23 cellular contexts compared by ENCODE assay signal in the genomic region with DNA sequence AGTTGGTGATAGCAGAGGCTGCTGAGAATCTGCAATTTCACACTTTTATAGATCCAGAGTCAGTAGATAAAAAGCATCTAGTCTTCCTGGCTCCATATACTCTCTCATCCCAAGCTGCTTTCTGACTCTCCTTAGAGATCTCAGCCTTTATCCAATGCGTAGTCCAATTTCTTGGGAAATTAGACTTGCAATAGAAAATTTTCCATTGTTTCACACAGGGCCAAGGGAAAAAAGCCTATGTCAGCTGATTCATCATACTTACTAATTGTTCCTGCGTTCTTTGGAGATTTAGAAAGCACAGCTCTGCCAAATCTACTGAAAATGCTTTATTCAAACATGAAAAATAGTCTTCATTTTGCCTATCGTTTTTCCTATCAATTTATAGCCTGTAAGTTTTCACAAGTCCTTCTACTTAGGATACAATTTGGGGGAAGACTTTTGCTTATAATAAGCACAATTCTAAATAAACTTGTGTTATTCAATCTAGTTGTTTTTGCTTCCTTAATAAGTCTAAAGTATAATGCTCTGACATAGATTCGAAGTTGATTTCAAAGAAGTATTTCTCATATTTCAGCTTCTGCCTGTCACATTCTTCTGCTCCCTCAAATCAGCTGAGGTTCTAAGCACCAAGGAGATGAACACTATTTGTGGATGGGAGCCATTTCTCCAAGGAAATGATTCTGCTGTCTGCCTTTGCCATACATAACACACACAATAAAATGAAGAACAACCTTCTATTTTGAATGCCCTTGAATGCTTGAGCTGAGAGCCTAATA.
DNase-seq lines count a peak whose midpoint lies in the region; TF ChIP-seq lines count a peak whose summit lies in the region.
"Had no signal": no experiment of that assay in that cellular context is flagged by ENCODE, and none has a peak within 500 bp of the region (broad histone marks: within the 10 kb centered on the region; RNA-seq: fewer than 3 reads in every experiment).

No MANE protein-coding gene starts in this region.

- no peaks in the 10 kb centered on the region for H3K27me3 Mint-ChIP-seq in activated T-cell treated with anti-CD3 and anti-CD28 coated beads, Interleukin-2, amount 50 U/mL, for 24 hours
- H3K27me3 Mint-ChIP-seq in mesothelial cell of epicardium (ENCODE audit: low read depth), result peaks cover 19% of the 10 kb centered on the region
- H3K27me3 Mint-ChIP-seq: activated CD4-positive, alpha-beta memory T cell treated with anti-CD3 and anti-CD28 coated beads, Interleukin-2, amount 10 ng/mL, durations not matched to agents 7 days and 5 days; effector memory CD8-positive, alpha-beta T cell; stimulated activated naive CD8-positive, alpha-beta T cell treated with anti-CD3 and anti-CD28 coated beads, Interleukin-15, Interleukin-2, amounts not matched to agents 100 ng/mL and 50 ng/mL, for 24 hours had no signal

- peak overlapping the region; percentile 81 for H3K9ac ChIP-seq in adipocyte (ENCODE audit: low read length)
- H3K9ac ChIP-seq: KMS-11 had no signal

- no peaks in the 10 kb centered on the region for H3K9me3 ChIP-seq in adipocyte (ENCODE audit: control insufficient read depth, low read length)
- H3K9me3 ChIP-seq: HAP-1 had no signal

- peaks cover 52% of the 10 kb centered on the region for H3K4me1 ChIP-seq in adipocyte (ENCODE audit: control insufficient read depth, insufficient read depth, low read length)

- TF ChIP-seq CTCF in mesothelial cell of epicardium (IDR thresholded peaks at IDR 0.05; ENCODE audit: unreplicated experiment), result no peak

- in situ Hi-C loops in G401 (cut with HindIII; ENCODE audit: low sequenced_read_pairs), result no loop called here

- peak overlapping the region; percentile 57 for H3K4me3 ChIP-seq in adipocyte (ENCODE audit: low read length)
- H3K4me3 ChIP-seq: HAP-1 had no signal

- no peaks in the 10 kb centered on the region for H3K27me3 ChIP-seq in adipocyte (replicated peaks; ENCODE audit: control insufficient read depth, insufficient read depth, low read length)

- DNase-seq in AG20443 (ENCODE audit: low spot score) (peak; percentile 67), adipocyte (ENCODE audit: low read depth) (peak; percentile 78), fibroblast of peridontal ligament (ENCODE audit: extremely low read depth) (peak; percentile 87), pons (ENCODE audit: low spot score) (peak; percentile 17), DMS114 treated with DMSO at 0.1 percent for 48 hours (lab: John Stamatoyannopoulos, UW; ENCODE audit: unreplicated experiment) (no peak), mesothelial cell of epicardium (ENCODE audit: low spot score in 2 of 2, unreplicated experiment in 2 of 2) (no peak), G401 (ENCODE audit: low spot score) (no peak)
- no peak for DNase-seq in activated T-cell treated with anti-CD3 and anti-CD28 coated beads, Interleukin-2, amount 50 U/mL, for 24 hours
- DNase-seq: activated CD4-positive, alpha-beta memory T cell treated with anti-CD3 and anti-CD28 coated beads, Interleukin-2, amount 10 ng/mL, durations not matched to agents 7 days and 5 days; activated T-cell treated with anti-CD3 and anti-CD28 coated beads, Interleukin-2, amount 50 U/mL, for 48 hours; central memory CD4-positive, alpha-beta T cell; effector memory CD8-positive, alpha-beta T cell; hippocampal formation; NCI-H1105 treated with DMSO at 0.1 percent for 48 hours; NCI-H526 treated with DMSO at 0.1 percent for 48 hours; retina; SHP77 treated with DMSO at 0.1 percent for 48 hours; WERI-Rb-1 had no signal

- peaks cover 10% of the 10 kb centered on the region for H3K36me3 ChIP-seq in adipocyte (ENCODE audit: control insufficient read depth, insufficient read depth, low read length, severe bottlenecking)
- H3K36me3 ChIP-seq: HAP-1, WERI-Rb-1 had no signal

- H3K9me3 Mint-ChIP-seq in activated T-cell treated with anti-CD3 and anti-CD28 coated beads, Interleukin-2, amount 50 U/mL, for 24 hours, result no peaks in the 10 kb centered on the region
- H3K9me3 Mint-ChIP-seq in mesothelial cell of epicardium, result no peaks in the 10 kb centered on the region
- H3K9me3 Mint-ChIP-seq: activated CD4-positive, alpha-beta memory T cell treated with anti-CD3 and anti-CD28 coated beads, Interleukin-2, amount 10 ng/mL, durations not matched to agents 7 days and 5 days; activated naive CD4-positive, alpha-beta T cell treated with anti-CD3 and anti-CD28 coated beads, Interleukin-2, amount 50 U/mL, for 72 hours; effector memory CD8-positive, alpha-beta T cell; stimulated activated naive CD8-positive, alpha-beta T cell treated with anti-CD3 and anti-CD28 coated beads, Interleukin-15, Interleukin-2, amounts not matched to agents 100 ng/mL and 50 ng/mL, for 24 hours; T-helper 1 cell treated with Interleukin-12 subunit alpha and Interleukin-12 subunit beta and Interleukin-4 antibody, amounts not matched to agents 30 μg/mL and 1 μg/mL, for 36 hours had no signal

- H3K4me1 Mint-ChIP-seq in activated T-cell treated with anti-CD3 and anti-CD28 coated beads, Interleukin-2, amount 50 U/mL, for 24 hours (ENCODE audit: low read depth), result no peaks in the 10 kb centered on the region
- H3K4me1 Mint-ChIP-seq in mesothelial cell of epicardium, result peaks cover 11% of the 10 kb centered on the region
- H3K4me1 Mint-ChIP-seq: activated CD4-positive, alpha-beta memory T cell treated with anti-CD3 and anti-CD28 coated beads, Interleukin-2, amount 10 ng/mL, durations not matched to agents 7 days and 5 days had no signal

- H3K36me3 Mint-ChIP-seq in activated T-cell treated with anti-CD3 and anti-CD28 coated beads, Interleukin-2, amount 50 U/mL, for 24 hours (ENCODE audit: low read depth), result no peaks in the 10 kb centered on the region
- H3K36me3 Mint-ChIP-seq in mesothelial cell of epicardium, result no peaks in the 10 kb centered on the region
- H3K36me3 Mint-ChIP-seq: activated naive CD4-positive, alpha-beta T cell treated with anti-CD3 and anti-CD28 coated beads, Interleukin-2, amount 50 U/mL, for 72 hours had no signal

- H3K4me3 Mint-ChIP-seq in activated T-cell treated with anti-CD3 and anti-CD28 coated beads, Interleukin-2, amount 50 U/mL, for 24 hours, result no peak overlapping the region
- no peak overlapping the region for H3K4me3 Mint-ChIP-seq in mesothelial cell of epicardium
- H3K4me3 Mint-ChIP-seq: activated CD4-positive, alpha-beta memory T cell treated with anti-CD3 and anti-CD28 coated beads, Interleukin-2, amount 10 ng/mL, durations not matched to agents 7 days and 5 days; effector memory CD8-positive, alpha-beta T cell; stimulated activated naive CD8-positive, alpha-beta T cell treated with anti-CD3 and anti-CD28 coated beads, Interleukin-15, Interleukin-2, amounts not matched to agents 100 ng/mL and 50 ng/mL, for 24 hours; T-helper 1 cell treated with Interleukin-12 subunit alpha and Interleukin-12 subunit beta and Interleukin-4 antibody, amounts not matched to agents 30 μg/mL and 1 μg/mL, for 36 hours had no signal

- H3K27ac Mint-ChIP-seq in activated T-cell treated with anti-CD3 and anti-CD28 coated beads, Interleukin-2, amount 50 U/mL, for 24 hours, result no peak overlapping the region
- H3K27ac Mint-ChIP-seq in mesothelial cell of epicardium, result no peak overlapping the region
- H3K27ac Mint-ChIP-seq: activated CD4-positive, alpha-beta memory T cell treated with anti-CD3 and anti-CD28 coated beads, Interleukin-2, amount 10 ng/mL, durations not matched to agents 7 days and 5 days; activated naive CD4-positive, alpha-beta T cell treated with anti-CD3 and anti-CD28 coated beads, Interleukin-2, amount 50 U/mL, for 72 hours; effector memory CD8-positive, alpha-beta T cell; stimulated activated naive CD8-positive, alpha-beta T cell treated with anti-CD3 and anti-CD28 coated beads, Interleukin-15, Interleukin-2, amounts not matched to agents 100 ng/mL and 50 ng/mL, for 24 hours; T-helper 1 cell treated with Interleukin-12 subunit alpha and Interleukin-12 subunit beta and Interleukin-4 antibody, amounts not matched to agents 30 μg/mL and 1 μg/mL, for 36 hours had no signal

Comparison
In these comparisons a context has a peak if more than half of its experiments do, and no peak if none do; other contexts are left out.
1. DNase-seq: peak in AG20443 (single experiment), adipocyte (single experiment), fibroblast of peridontal ligament (single experiment) and pons (single experiment); none in activated T-cell treated with anti-CD3 and anti-CD28 coated beads, Interleukin-2, amount 50 U/mL, for 24 hours (single experiment), DMS114 treated with DMSO at 0.1 percent for 48 hours (single experiment), mesothelial cell of epicardium (0 of 2) and G401 (single experiment).